1 cellular context compared by ENCODE assay signal in genomic region chr7:45590679-45591057, GRCh38.
TF ChIP-seq lines count a peak whose summit lies in the region.

No MANE protein-coding gene starts in this region.

TF ChIP-seq in GM23338, 12 proteins besides CTCF, POLR2A, EP300 and RAD21 (continued from another document):
- TF ChIP-seq ZNF331 (CRISPR knock-in tag; IDR thresholded peaks at IDR 0.05; ENCODE audit: low read depth), result no peak
